16 cellular contexts compared by ENCODE assay signal in the genomic region with DNA sequence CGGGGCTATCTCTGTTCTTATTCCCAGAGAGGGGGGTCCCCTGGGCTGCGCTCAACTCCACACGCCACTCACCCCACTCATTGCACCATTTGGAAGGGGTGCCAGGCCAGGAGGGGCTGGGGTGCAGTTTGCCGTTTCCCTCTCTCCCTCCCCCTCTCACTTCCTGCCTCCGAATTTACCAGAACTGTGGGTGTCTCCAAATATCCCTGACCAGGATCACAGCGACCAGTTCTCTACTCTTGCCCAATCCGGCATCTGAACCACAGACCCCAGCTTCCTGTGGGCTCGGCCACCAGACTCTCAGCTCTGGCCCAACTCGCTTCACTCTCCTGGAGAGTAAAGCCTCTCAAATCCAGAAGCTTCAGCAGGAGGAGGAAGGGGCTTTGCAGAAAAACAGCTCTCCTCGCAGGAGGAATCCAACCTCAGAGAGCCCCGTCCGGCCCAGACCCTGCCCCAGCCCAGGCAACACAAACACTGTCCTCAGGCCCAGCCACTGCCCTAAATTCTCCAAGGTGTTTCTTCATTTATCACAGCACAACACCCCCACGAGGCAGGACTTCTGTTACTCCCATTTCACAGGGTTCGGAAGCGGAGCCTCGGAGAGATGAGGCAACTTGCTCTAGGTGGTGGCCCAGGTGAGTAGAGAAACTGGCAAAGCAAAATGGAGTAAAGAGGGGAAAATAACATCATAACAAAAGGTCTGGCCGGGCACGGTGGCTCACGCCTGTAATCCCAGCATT. TPM values are rescaled to one million over a fixed set of nuclear protein-coding genes. Genes with fewer than 3 reads are reported as not detected.
DNase-seq lines count a peak whose midpoint lies in the region; ATAC-seq, FAIRE-seq and TF ChIP-seq lines count a peak whose summit lies in the region.
"Had no signal": no experiment of that assay in that cellular context is flagged by ENCODE, and none has a peak within 500 bp of the region (broad histone marks: within the 10 kb centered on the region; RNA-seq: fewer than 3 reads in every experiment).

No MANE protein-coding gene starts in this region.

- H3K36me3 Mint-ChIP-seq in natural killer cell = no peaks in the 10 kb centered on the region
- H3K36me3 Mint-ChIP-seq: memory B cell had no signal

- H3K4me1 ChIP-seq in gastroesophageal sphincter = no peaks in the 10 kb centered on the region

- no peak for TF ChIP-seq POLR2A in NB4 (IDR thresholded peaks at IDR 0.05; ENCODE audit: extremely low read depth, insufficient read length)
- no peak for TF ChIP-seq POLR2A in gastroesophageal sphincter (IDR thresholded peaks at IDR 0.05)

- peaks cover 5 to 9% of the 10 kb centered on the region in 2 donors for H3K27me3 Mint-ChIP-seq in natural killer cell (ENCODE audit: low read depth in 2 of 2)

- H3K4me1 Mint-ChIP-seq in natural killer cell = peaks cover 7 to 12% of the 10 kb centered on the region in 2 donors

- H3K36me3 ChIP-seq in gastroesophageal sphincter = no peaks in the 10 kb centered on the region

- H3K9me3 Mint-ChIP-seq in natural killer cell = no peaks in the 10 kb centered on the region
- H3K9me3 Mint-ChIP-seq: memory B cell had no signal

- DNase-seq in CD1c-positive myeloid dendritic cell (ENCODE audit: extremely low spot score) (peak; percentile 76), NB4 (ENCODE audit: low read depth) (peak; percentile 94), natural killer cell (no peak), D721Med (ENCODE audit: insufficient read length, low spot score) (no peak), coronary artery (ENCODE audit: low spot score) (no peak), GM13977 (ENCODE audit: low spot score) (no peak)
- DNase-seq: activated gamma-delta T cell treated with Interleukin-2 at 50 U/mL for 16 hours, DMS153, NCI-H2081, NCI-H748 treated with DMSO at 0.1 percent for 48 hours had no signal

- H3K27me3 ChIP-seq in gastroesophageal sphincter = peaks cover 67% of the 10 kb centered on the region

- H3K27ac Mint-ChIP-seq in natural killer cell = no peak overlapping the region
- H3K27ac Mint-ChIP-seq: memory B cell had no signal

- peaks cover 0 to 7% (median 0%) of the 10 kb centered on the region in 3 donors for H3K9me3 ChIP-seq in gastroesophageal sphincter

- no peak for FAIRE-seq in D721Med (lab: Jason Lieb, UNC)
- FAIRE-seq: H54 had no signal

- TF ChIP-seq CTCF in NB4 (IDR thresholded peaks at IDR 0.05; ENCODE audit: low read depth, low read length) (no peak), gastroesophageal sphincter (IDR thresholded peaks at IDR 0.05) (no peak), natural killer cell (IDR thresholded peaks at IDR 0.05) (no peak), D721Med (IDR thresholded peaks at IDR 0.05; ENCODE audit: insufficient read depth, missing control alignments) (no peak), coronary artery (IDR thresholded peaks at IDR 0.05) (no peak), GM13977 (IDR thresholded peaks at IDR 0.05; ENCODE audit: extremely low read depth, insufficient read depth, missing control alignments) (no peak)

- 61 to 68% methylated on average over 5 to 7 of the region's 19 CpGs for WGBS in gastroesophageal sphincter (ENCODE audit: low coverage in 1 of 2), 2 donors

- no peak overlapping the region for H3K4me3 Mint-ChIP-seq in natural killer cell
- H3K4me3 Mint-ChIP-seq: memory B cell had no signal

- H3K27ac ChIP-seq in gastroesophageal sphincter (peak overlapping the region in 1 of 4 donors; percentile 23), coronary artery (peak overlapping the region in 1 of 2 donors; percentile 58)

- no peak overlapping the region for H3K4me3 ChIP-seq in NB4 (ENCODE audit: low read depth, low read length)
- no peak overlapping the region for H3K4me3 ChIP-seq in gastroesophageal sphincter
- H3K4me3 ChIP-seq in coronary artery = no peak overlapping the region
- H3K4me3 ChIP-seq: dorsolateral prefrontal cortex had no signal

- intact Hi-C loops in natural killer cell (cut with micrococcal nuclease) = no loop called here

- TF ChIP-seq EP300 in gastroesophageal sphincter (IDR thresholded peaks at IDR 0.05) = no peak

- ATAC-seq in gastroesophageal sphincter = peak; percentile 62
- ATAC-seq in natural killer cell = peak in 2 of 3 donors; percentile 26 to 36
- no peak for ATAC-seq in GM21526 (IDR thresholded peaks at IDR 0.05; ENCODE audit: low FRiP score, unreplicated experiment)

- in situ Hi-C loops in GM13977 (cut with MboI; ENCODE audit: low pct_unique_long_range_greater_than_20kb, low sequenced_read_pairs, unreplicated experiment) = no loop called here

RNA-seq across cellular contexts. Expression of gene ASGR2, which starts 0.4 kb away (rescaled TPM):
- total RNA-seq in gastroesophageal sphincter (1 to 10 TPM in 1 of 4 donors, under 1 TPM in 1, not detected in 2; 0.79 to 1.3 TPM), natural killer cell (1 to 10 TPM in 1 of 3 donors, under 1 TPM in 1, not detected in 1; 0.88 to 2.3 TPM)
- total RNA-seq: osteocyte had no signal

RNA-seq across cellular contexts. Expression of gene CLEC10A, which starts 35.0 kb away (rescaled TPM):
- total RNA-seq in gastroesophageal sphincter (10 to 100 TPM in 2 of 4 donors, 1 to 10 TPM in 2; 3.8 to 25.6 (median 11.3) TPM), natural killer cell (1 to 10 TPM in 2 of 3 donors, under 1 TPM in 1; 0.54 to 2.2 (median 1.8) TPM)
- total RNA-seq: osteocyte had no signal

Comparison
In these comparisons a context has a peak if more than half of its experiments do, and no peak if none do; other contexts are left out.
1. DNase-seq: peak in CD1c-positive myeloid dendritic cell (single experiment) and NB4 (single experiment); none in natural killer cell (single experiment), D721Med (single experiment), coronary artery (single experiment) and GM13977 (single experiment).